Comparison of ENCODE assay signal across 1 cellular context in the genomic region with DNA sequence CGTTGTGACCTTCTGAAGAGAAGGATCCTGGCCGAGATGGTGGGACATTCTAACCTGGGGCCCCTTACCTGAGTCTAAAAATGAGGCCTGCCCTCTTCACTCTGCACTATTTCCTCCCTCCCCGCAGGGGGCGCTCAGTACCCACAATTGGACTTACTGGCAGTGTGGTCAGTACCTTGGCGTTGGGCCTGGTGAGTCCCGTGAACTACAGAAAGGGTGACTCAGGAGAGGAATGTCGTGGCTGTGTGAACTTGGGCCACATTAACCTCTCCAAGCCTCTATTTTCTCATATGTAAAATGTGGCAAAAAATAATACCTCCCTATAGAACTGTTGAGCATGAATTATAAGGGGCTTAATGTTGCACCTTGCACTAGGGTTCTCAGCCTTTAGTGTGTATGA.
TF ChIP-seq lines count a peak whose summit lies in the region.

No MANE protein-coding gene starts in this region.

TF ChIP-seq in liver, 16 proteins besides CTCF, POLR2A, EP300 and RAD21 (continued from another document):
- TF ChIP-seq, protein P1, sequence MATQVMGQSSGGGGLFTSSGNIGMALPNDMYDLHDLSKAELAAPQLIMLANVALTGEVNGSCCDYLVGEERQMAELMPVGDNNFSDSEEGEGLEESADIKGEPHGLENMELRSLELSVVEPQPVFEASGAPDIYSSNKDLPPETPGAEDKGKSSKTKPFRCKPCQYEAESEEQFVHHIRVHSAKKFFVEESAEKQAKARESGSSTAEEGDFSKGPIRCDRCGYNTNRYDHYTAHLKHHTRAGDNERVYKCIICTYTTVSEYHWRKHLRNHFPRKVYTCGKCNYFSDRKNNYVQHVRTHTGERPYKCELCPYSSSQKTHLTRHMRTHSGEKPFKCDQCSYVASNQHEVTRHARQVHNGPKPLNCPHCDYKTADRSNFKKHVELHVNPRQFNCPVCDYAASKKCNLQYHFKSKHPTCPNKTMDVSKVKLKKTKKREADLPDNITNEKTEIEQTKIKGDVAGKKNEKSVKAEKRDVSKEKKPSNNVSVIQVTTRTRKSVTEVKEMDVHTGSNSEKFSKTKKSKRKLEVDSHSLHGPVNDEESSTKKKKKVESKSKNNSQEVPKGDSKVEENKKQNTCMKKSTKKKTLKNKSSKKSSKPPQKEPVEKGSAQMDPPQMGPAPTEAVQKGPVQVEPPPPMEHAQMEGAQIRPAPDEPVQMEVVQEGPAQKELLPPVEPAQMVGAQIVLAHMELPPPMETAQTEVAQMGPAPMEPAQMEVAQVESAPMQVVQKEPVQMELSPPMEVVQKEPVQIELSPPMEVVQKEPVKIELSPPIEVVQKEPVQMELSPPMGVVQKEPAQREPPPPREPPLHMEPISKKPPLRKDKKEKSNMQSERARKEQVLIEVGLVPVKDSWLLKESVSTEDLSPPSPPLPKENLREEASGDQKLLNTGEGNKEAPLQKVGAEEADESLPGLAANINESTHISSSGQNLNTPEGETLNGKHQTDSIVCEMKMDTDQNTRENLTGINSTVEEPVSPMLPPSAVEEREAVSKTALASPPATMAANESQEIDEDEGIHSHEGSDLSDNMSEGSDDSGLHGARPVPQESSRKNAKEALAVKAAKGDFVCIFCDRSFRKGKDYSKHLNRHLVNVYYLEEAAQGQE (IDR thresholded peaks at IDR 0.05) = no peak
- TF ChIP-seq JUND (IDR thresholded peaks at IDR 0.05) = peak; percentile 94 to 97
- TF ChIP-seq, protein P2, sequence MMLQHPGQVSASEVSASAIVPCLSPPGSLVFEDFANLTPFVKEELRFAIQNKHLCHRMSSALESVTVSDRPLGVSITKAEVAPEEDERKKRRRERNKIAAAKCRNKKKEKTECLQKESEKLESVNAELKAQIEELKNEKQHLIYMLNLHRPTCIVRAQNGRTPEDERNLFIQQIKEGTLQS (IDR thresholded peaks at IDR 0.05) = peak; percentile 78
- peak; percentile 33 for TF ChIP-seq YY1 (IDR thresholded peaks at IDR 0.05)
- TF ChIP-seq FOXA2 (IDR thresholded peaks at IDR 0.05) = no peak
- peak; percentile 68 to 76 for TF ChIP-seq HNF4A (conservative IDR thresholded peaks at IDR 0.05)
- no peak for TF ChIP-seq EGR1 (IDR thresholded peaks at IDR 0.05; ENCODE audit: low read depth in 2 of 2)
- TF ChIP-seq GABPA (IDR thresholded peaks at IDR 0.05 in 1 of 2, conservative IDR thresholded peaks at IDR 0.05 in 1 of 2) = peak in 1 of 2 donors; percentile 21
TF ChIP-seq in liver: peak in this region for 8.
